11 cellular contexts compared by ENCODE assay signal in genomic region chr9:115630126-115630840, GRCh38.
"Had no signal": no experiment of that assay in that cellular context is flagged by ENCODE, and none has a peak within 500 bp of the region (broad histone marks: within the 10 kb centered on the region; RNA-seq: fewer than 3 reads in every experiment).

No MANE protein-coding gene starts in this region.

- ATAC-seq: activated T-helper 17 cell treated with anti-CD3 and anti-CD28 coated beads, Interleukin-2, amount 50 U/mL, for 72 hours; left ventricle myocardium superior; natural killer cell treated with Interleukin-12 subunit alpha and Interleukin-12 subunit beta and Interleukin-15 and Interleukin-18, amount 100 ng/mL, for 72 hours; stimulated activated effector memory CD8-positive, alpha-beta T cell treated with anti-CD3 and anti-CD28 coated beads, Interleukin-12 subunit alpha, Interleukin-12 subunit beta, amount 100 ng/mL, for 72 hours had no signal

- H3K9me3 ChIP-seq: thyroid gland had no signal

- H3K79me2 ChIP-seq: hepatocyte had no signal

- H3K27ac ChIP-seq: hepatocyte, thyroid gland had no signal

- H3K27me3 ChIP-seq: hepatocyte, thyroid gland had no signal

- H3K36me3 ChIP-seq: thyroid gland had no signal

- H2AFZ ChIP-seq: hepatocyte had no signal

- H3K4me2 ChIP-seq: hepatocyte had no signal

- H3K4me1 ChIP-seq: thyroid gland had no signal

- DNase-seq: activated CD4-positive, alpha-beta T cell treated with anti-CD3 and anti-CD28 coated beads for 1 hour; activated CD4-positive, alpha-beta T cell treated with anti-CD3 and anti-CD28 coated beads, Interleukin-2, amount 50 U/mL, for 4 hours; activated naive CD4-positive, alpha-beta T cell treated with anti-CD3 and anti-CD28 coated beads, Interleukin-2, amount 10 ng/mL, durations not matched to agents 7 days and 5 days; left ventricle myocardium superior; T-helper 1 cell; T1000; thyroid gland had no signal

- H3K4me3 ChIP-seq: hepatocyte, thyroid gland had no signal
